ENCODE assay signal across 1 cellular context in genomic region chr19:44954649-44955499, GRCh38.
A peak's percentile ranks its signal among the peaks of the same experiment; 100 is the strongest.
TF ChIP-seq lines count a peak whose summit lies in the region.

TSS of gene CLPTM1 (plus strand) at chr19:44955380. CDS start at chr19:44955396, 16 bp downstream.

TF ChIP-seq in A549, 52 proteins besides CTCF, POLR2A, EP300 and RAD21 (continued from another document):
- TF ChIP-seq, protein P1, sequence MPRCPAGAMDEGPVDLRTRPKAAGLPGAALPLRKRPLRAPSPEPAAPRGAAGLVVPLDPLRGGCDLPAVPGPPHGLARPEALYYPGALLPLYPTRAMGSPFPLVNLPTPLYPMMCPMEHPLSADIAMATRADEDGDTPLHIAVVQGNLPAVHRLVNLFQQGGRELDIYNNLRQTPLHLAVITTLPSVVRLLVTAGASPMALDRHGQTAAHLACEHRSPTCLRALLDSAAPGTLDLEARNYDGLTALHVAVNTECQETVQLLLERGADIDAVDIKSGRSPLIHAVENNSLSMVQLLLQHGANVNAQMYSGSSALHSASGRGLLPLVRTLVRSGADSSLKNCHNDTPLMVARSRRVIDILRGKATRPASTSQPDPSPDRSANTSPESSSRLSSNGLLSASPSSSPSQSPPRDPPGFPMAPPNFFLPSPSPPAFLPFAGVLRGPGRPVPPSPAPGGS (IDR thresholded peaks at IDR 0.05): peak; percentile 80
- peak; percentile 82 for TF ChIP-seq RFX5 (IDR thresholded peaks at IDR 0.05)
- 0 out of 2 replicates have a peak, but pooled peaks have one; percentile 4 for TF ChIP-seq USF2 (IDR thresholded peaks at IDR 0.05)
TF ChIP-seq in A549: peak in this region for 14.
